ENCODE assay signal across 22 cellular contexts in genomic region chr12:12397184-12397583, GRCh38. TPM values are rescaled to one million over a fixed set of nuclear protein-coding genes. Genes with fewer than 3 reads are reported as not detected.
DNase-seq lines count a peak whose midpoint lies in the region; ATAC-seq, FAIRE-seq and TF ChIP-seq lines count a peak whose summit lies in the region.
"Had no signal": no experiment of that assay in that cellular context is flagged by ENCODE, and none has a peak within 500 bp of the region (broad histone marks: within the 10 kb centered on the region; RNA-seq: fewer than 3 reads in every experiment).

No MANE protein-coding gene starts in this region.

- H3K36me3 ChIP-seq in heart right ventricle (no peaks in the 10 kb centered on the region), body of pancreas (replicated peaks in 1 of 2; ENCODE audit: insufficient read depth in 1 of 2, low read depth in 2 of 2) (no peaks in the 10 kb centered on the region), pancreas (no peaks in the 10 kb centered on the region)
- H3K36me3 ChIP-seq: thyroid gland had no signal

- no peak overlapping the region for H3K4me3 ChIP-seq in heart right ventricle
- no peak overlapping the region for H3K4me3 ChIP-seq in body of pancreas
- no peak overlapping the region for H3K4me3 ChIP-seq in pancreas
- H3K4me3 ChIP-seq: thyroid gland had no signal

- 77 to 85% methylated on average over 5 of the region's 5 CpGs for WGBS in heart right ventricle, 2 donors
- 66 to 74% methylated on average over 5 of the region's 5 CpGs for WGBS in body of pancreas, 2 donors
- 65 to 81% methylated on average over 5 of the region's 5 CpGs for WGBS in pancreas, 2 donors

- no peak for TF ChIP-seq CTCF in heart right ventricle (IDR thresholded peaks at IDR 0.05)
- no peak for TF ChIP-seq CTCF in body of pancreas (IDR thresholded peaks at IDR 0.05)
- TF ChIP-seq CTCF in pancreas (IDR thresholded peaks at IDR 0.05): no peak

- intact Hi-C loops in Right ventricle myocardium superior (cut with DNase I) (no loop called here), heart right ventricle (cut with DNase I) (loop anchor here in 2 of 10 donors (5.0 kb wide), 1 partner anchor 165 kb away; the partner anchor contains the start of gene DUSP16 (in 2 of the 2)), body of pancreas (cut with DNase I) (no loop called here), pancreas (cut with DNase I) (no loop called here)

- peaks cover 0 to 26% (median 9%) of the 10 kb centered on the region in 9 donors for H3K4me1 ChIP-seq in heart right ventricle
- H3K4me1 ChIP-seq in body of pancreas: peaks cover 65% of the 10 kb centered on the region
- peaks cover 23 to 50% (median 42%) of the 10 kb centered on the region in 3 donors for H3K4me1 ChIP-seq in pancreas

- FAIRE-seq in pancreas (lab: Jason Lieb, UNC) (no peak), urothelium cell line (lab: Jason Lieb, UNC) (peak; percentile 78)

- no peak for TF ChIP-seq POLR2A in body of pancreas (IDR thresholded peaks at IDR 0.05)

- no peak for DNase-seq in Right ventricle myocardium superior
- no peak for DNase-seq in heart right ventricle
- no peak for DNase-seq in body of pancreas
- DNase-seq in pancreas: no peak
- no peak for DNase-seq in urothelium cell line (ENCODE audit: low spot score)
- DNase-seq in NCI-H1694 (lab: John Stamatoyannopoulos, UW): no peak
- DNase-seq in activated CD8-positive, alpha-beta memory T cell treated with anti-CD3 and anti-CD28 coated beads, Interleukin-2, amount 50 U/mL, for 4 hours: no peak
- DNase-seq: activated CD4-positive, alpha-beta T cell treated with anti-CD3 and anti-CD28 coated beads for 4 hours; activated naive CD4-positive, alpha-beta T cell treated with Interleukin-2 at 50 U/mL for 16 hours; CD4-positive, alpha-beta T cell; cortex of kidney; DMS79; foreskin melanocyte; Kasumi-1; left ventricle myocardium superior; naive B cell; NCI-H774; posterior cingulate gyrus; stimulated activated CD4-positive, alpha-beta T cell treated with anti-CD3 and anti-CD28 coated beads, Interleukin-4, amount 100 ng/mL, for 4 hours; T1000; thyroid gland had no signal

- H3K9me3 ChIP-seq in heart right ventricle: no peaks in the 10 kb centered on the region
- no peaks in the 10 kb centered on the region for H3K9me3 ChIP-seq in body of pancreas
- H3K9me3 ChIP-seq in pancreas: no peaks in the 10 kb centered on the region
- H3K9me3 ChIP-seq: thyroid gland had no signal

- ATAC-seq in Right ventricle myocardium superior (ENCODE audit: poor library complexity) (peak; percentile 20), heart right ventricle (no peak), body of pancreas (no peak), pancreas (no peak), HG03280 (IDR thresholded peaks at IDR 0.05; ENCODE audit: unreplicated experiment) (no peak)

- no peaks in the 10 kb centered on the region for H3K27me3 ChIP-seq in heart right ventricle
- H3K27me3 ChIP-seq in body of pancreas: no peaks in the 10 kb centered on the region
- H3K27me3 ChIP-seq in pancreas: no peaks in the 10 kb centered on the region
- H3K27me3 ChIP-seq: thyroid gland had no signal

- peak overlapping the region in 4 of 10 donors; percentile 1 to 59 (median 43) for H3K27ac ChIP-seq in heart right ventricle
- peak overlapping the region; percentile 73 to 86 (median 80) for H3K27ac ChIP-seq in body of pancreas
- H3K27ac ChIP-seq in pancreas: peak overlapping the region in 3 of 4 donors; percentile 36 to 81 (median 79)
- H3K27ac ChIP-seq: thyroid gland had no signal

RNA-seq across cellular contexts. Expression of gene BORCS5, which starts 40.3 kb away (rescaled TPM):
- total RNA-seq in Right ventricle myocardium superior: 7.8 TPM
- total RNA-seq in heart right ventricle: 10 to 100 TPM in 8 of 10 donors, 1 to 10 TPM in 2; 7.5 to 15.4 (median 11.9) TPM
- 1 to 10 TPM; 2.5 to 8.3 TPM for polyA plus RNA-seq in heart right ventricle
- total RNA-seq in body of pancreas: 10 to 100 TPM in 1 of 2 donors, 1 to 10 TPM in 1; 5.6 to 18.4 TPM
- 10 to 100 TPM in 2 of 6 donors, 1 to 10 TPM in 4; 7.4 to 10.9 (median 9.1) TPM for total RNA-seq in pancreas
- polyA plus RNA-seq in pancreas: 1 to 10 TPM; 3.7 to 5.6 TPM

RNA-seq across cellular contexts. Expression of gene MANSC1, which starts 47.1 kb away (rescaled TPM):
- total RNA-seq in Right ventricle myocardium superior (7.9 TPM), heart right ventricle (10 to 100 TPM in 7 of 10 donors, 1 to 10 TPM in 3; 8.9 to 13.3 (median 10.9) TPM), body of pancreas (10 to 100 TPM in 1 of 2 donors, 1 to 10 TPM in 1; 8.9 to 12.2 TPM), pancreas (10 to 100 TPM; 15.7 to 21.6 (median 18.0) TPM)
- polyA plus RNA-seq in heart right ventricle (1 to 10 TPM; 4.7 to 9.1 TPM), pancreas (10 to 100 TPM in 1 of 2 donors, 1 to 10 TPM in 1; 7.0 to 13.7 TPM)
